In the genomic region with DNA sequence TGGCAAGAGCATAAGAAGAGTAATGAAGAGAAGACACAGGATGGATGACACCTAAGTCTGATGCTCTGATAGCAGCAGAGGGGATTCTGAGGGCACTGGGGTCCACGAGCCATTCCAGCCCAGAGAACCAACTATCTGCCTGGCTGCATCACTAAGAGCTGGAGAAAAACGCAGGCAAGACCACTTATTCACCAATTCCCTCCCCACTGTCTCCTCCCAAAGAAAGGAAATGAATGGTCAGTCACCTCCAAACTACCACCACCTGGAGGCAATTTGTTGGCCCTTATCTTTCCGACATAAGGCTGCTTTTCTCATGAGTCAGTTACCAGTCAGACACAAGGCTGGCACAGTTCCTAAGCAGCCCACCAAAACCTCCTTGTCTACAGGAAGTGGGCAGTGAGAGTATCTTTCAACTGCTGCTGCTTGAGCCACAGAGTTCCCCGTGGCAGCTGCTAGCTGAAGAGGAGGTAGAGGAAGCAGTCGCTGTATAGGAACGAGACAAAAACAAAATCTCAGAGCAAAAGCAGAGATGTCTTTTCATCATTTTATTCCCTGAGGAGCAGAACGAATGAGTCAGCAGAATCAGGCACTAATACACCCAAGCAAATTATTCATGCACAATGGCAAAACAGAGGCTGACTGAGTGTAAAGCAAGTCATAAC, we compare ENCODE assay signal across 8 cellular contexts.
DNase-seq lines count a peak whose midpoint lies in the region; ATAC-seq, FAIRE-seq and TF ChIP-seq lines count a peak whose summit lies in the region.

No MANE protein-coding gene starts in this region.

- DNase-seq in 8988T (peak; percentile 18), T1000 (lab: John Stamatoyannopoulos, UW) (peak; percentile 81), K562 (ENCODE audit: extremely low read depth in 1 of 4, low spot score in 3 of 4) (peak in 2 of 4 experiments; percentile 8 to 42), uterus (peak in 1 of 2 donors; percentile 58), D341Med (ENCODE audit: low spot score) (no peak)
- peak; percentile 17 to 85 (median 70) for DNase-seq in naive thymus-derived CD8-positive, alpha-beta T cell

- peak; percentile 38 for ATAC-seq in HG02610 (IDR thresholded peaks at IDR 0.05; ENCODE audit: unreplicated experiment)
- no peak for ATAC-seq in K562
- peak; percentile 98 to 99 for ATAC-seq in naive thymus-derived CD8-positive, alpha-beta T cell
- no peak for ATAC-seq in HG02852 (IDR thresholded peaks at IDR 0.05; ENCODE audit: unreplicated experiment)

- H3K27ac Mint-ChIP-seq in naive thymus-derived CD8-positive, alpha-beta T cell: peak overlapping the region; percentile 11 to 95 (median 76)

- H3K9me3 ChIP-seq in K562 (replicated peaks; ENCODE audit: control insufficient read depth, insufficient read depth, low read depth, low read length): no peaks in the 10 kb centered on the region
- no peaks in the 10 kb centered on the region for H3K9me3 ChIP-seq in uterus

- POLR2A ChIA-PET in K562 (lab: Yijun Ruan, JAX): interaction anchor here (0.6 kb wide), 1 partner anchor 629 kb away, joined by 4 read pairs; no protein-coding TSS in a partner anchor
- POLR2A ChIA-PET in naive thymus-derived CD8-positive, alpha-beta T cell (lab: Charles Lee): interaction anchor here (0.9 to 1.8 kb wide), 2 partner anchors 21 to 23 kb away, joined by 3 to 4 read pairs; no protein-coding TSS in a partner anchor

- peak overlapping the region; percentile 46; the same call in 1 of the 3 replicates for H3K27ac ChIP-seq in K562 (ENCODE audit: extremely low read depth, low read depth, low read length)
- peak overlapping the region; percentile 77 to 86 for H3K27ac ChIP-seq in uterus

- no TSS peak for BruUV-seq in K562 (replicated peaks; lab: Mats Ljungman, UMichigan)

- H3K4me3 Mint-ChIP-seq in naive thymus-derived CD8-positive, alpha-beta T cell: peak overlapping the region; percentile 40 to 73 (median 68)

- H3K79me2 ChIP-seq in K562 (ENCODE audit: control insufficient read depth, insufficient read depth, low read length): no peaks in the 10 kb centered on the region

- no peaks in the 10 kb centered on the region for H4K20me1 ChIP-seq in K562 (replicated peaks; ENCODE audit: control insufficient read depth, insufficient read depth, low read length)

- WGBS in K562 (ENCODE audit: insufficient coverage, low coverage, missing lambda C conversion rate): 20% methylated on average over 5 of the region's 7 CpGs

- peak; percentile 15 for FAIRE-seq in K562 (lab: Jason Lieb, UNC)

- H3K9me3 Mint-ChIP-seq in naive thymus-derived CD8-positive, alpha-beta T cell: no peaks in the 10 kb centered on the region

- intact Hi-C loops in K562 (cut with micrococcal nuclease) (no loop called here), uterus (cut with DNase I; ENCODE audit: low total_unique reads) (no loop called here)

- H3K4me1 ChIP-seq in K562 (replicated peaks in 1 of 2; ENCODE audit: control insufficient read depth in 2 of 2, insufficient read depth in 2 of 2, low read length in 2 of 2): peaks cover 0 to 16% of the 10 kb centered on the region in 2 experiments; a peak in 3 of 5 replicates
- peaks cover 13 to 22% of the 10 kb centered on the region in 2 donors for H3K4me1 ChIP-seq in uterus

- no peak for TF ChIP-seq EP300 in K562 (IDR thresholded peaks at IDR 0.05; ENCODE audit: low read length)

- H3K9me1 ChIP-seq in K562 (ENCODE audit: control insufficient read depth, insufficient read depth, low read length): peaks cover 3% of the 10 kb centered on the region

- TF ChIP-seq POLR2A in K562 (conservative IDR thresholded peaks at IDR 0.05): no peak
- TF ChIP-seq POLR2A in uterus (IDR thresholded peaks at IDR 0.05): no peak

- TF ChIP-seq CTCF in K562 (IDR thresholded peaks at IDR 0.05 in 2 of 3, conservative IDR thresholded peaks at IDR 0.05 in 1 of 3; ENCODE audit: insufficient read depth in 2 of 3, low read depth in 1 of 3, low read length in 3 of 3): no peak
- no peak for TF ChIP-seq CTCF in uterus (IDR thresholded peaks at IDR 0.05)

- no peak overlapping the region for H3K4me3 ChIP-seq in K562
- no peak overlapping the region for H3K4me3 ChIP-seq in uterus

- 0 out of 2 replicates have a peak overlapping the region, but pooled peaks have one; percentile 4 for H3K4me2 ChIP-seq in K562 (ENCODE audit: insufficient read depth, low read length)

- H3K27me3 Mint-ChIP-seq in naive thymus-derived CD8-positive, alpha-beta T cell: no peaks in the 10 kb centered on the region

- TF ChIP-seq RAD21 in K562 (CRISPR knock-in tag; conservative IDR thresholded peaks at IDR 0.05 in 1 of 2, IDR thresholded peaks at IDR 0.05 in 1 of 2): no peak

- in situ Hi-C loops in K562 (cut with MboI): no loop called here

- no peak overlapping the region for H3K9ac ChIP-seq in K562 (ENCODE audit: insufficient read depth in 1 of 2, low read depth in 2 of 2, low read length in 2 of 2)

- CTCF ChIA-PET in K562 (lab: Yijun Ruan, JAX; ENCODE audit: low intra/inter-chr PET ratio): no interaction called here

- H3K36me3 Mint-ChIP-seq in naive thymus-derived CD8-positive, alpha-beta T cell: peaks cover 4 to 32% (median 6%) of the 10 kb centered on the region in 3 donors

- H3K27me3 ChIP-seq in K562 (ENCODE audit: control insufficient read depth in 2 of 2, insufficient read depth in 2 of 2, low read length in 2 of 2) (no peaks in the 10 kb centered on the region), uterus (no peaks in the 10 kb centered on the region)

- H2AFZ ChIP-seq in K562 (ENCODE audit: low read depth, low read length): no peak overlapping the region

- H3K4me1 Mint-ChIP-seq in naive thymus-derived CD8-positive, alpha-beta T cell: peaks cover 40 to 76% (median 72%) of the 10 kb centered on the region in 4 donors

- 0 out of 3 replicates have a peak, but pooled peaks cover 3% of the 10 kb centered on the region for H3K36me3 ChIP-seq in K562 (ENCODE audit: control insufficient read depth, insufficient read depth, low read length)
- H3K36me3 ChIP-seq in uterus: no peaks in the 10 kb centered on the region

TF ChIP-seq in K562, 482 proteins besides CTCF, POLR2A, EP300 and RAD21 (continues in another document):
- TF ChIP-seq, protein P1, sequence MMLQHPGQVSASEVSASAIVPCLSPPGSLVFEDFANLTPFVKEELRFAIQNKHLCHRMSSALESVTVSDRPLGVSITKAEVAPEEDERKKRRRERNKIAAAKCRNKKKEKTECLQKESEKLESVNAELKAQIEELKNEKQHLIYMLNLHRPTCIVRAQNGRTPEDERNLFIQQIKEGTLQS (IDR thresholded peaks at IDR 0.05): 0 out of 2 replicates have a peak, but pooled peaks have one; percentile 11
- TF ChIP-seq, protein P1 (CRISPR knock-in tag; conservative IDR thresholded peaks at IDR 0.05): no peak
- TF ChIP-seq, protein P2, sequence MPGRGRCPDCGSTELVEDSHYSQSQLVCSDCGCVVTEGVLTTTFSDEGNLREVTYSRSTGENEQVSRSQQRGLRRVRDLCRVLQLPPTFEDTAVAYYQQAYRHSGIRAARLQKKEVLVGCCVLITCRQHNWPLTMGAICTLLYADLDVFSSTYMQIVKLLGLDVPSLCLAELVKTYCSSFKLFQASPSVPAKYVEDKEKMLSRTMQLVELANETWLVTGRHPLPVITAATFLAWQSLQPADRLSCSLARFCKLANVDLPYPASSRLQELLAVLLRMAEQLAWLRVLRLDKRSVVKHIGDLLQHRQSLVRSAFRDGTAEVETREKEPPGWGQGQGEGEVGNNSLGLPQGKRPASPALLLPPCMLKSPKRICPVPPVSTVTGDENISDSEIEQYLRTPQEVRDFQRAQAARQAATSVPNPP (IDR thresholded peaks at IDR 0.05; ENCODE audit: borderline replicate concordance, insufficient read depth, insufficient read length): no peak
- peak; percentile 82 for TF ChIP-seq MAFF (IDR thresholded peaks at IDR 0.05; ENCODE audit: low read length)
- TF ChIP-seq ZBTB1 (CRISPR knock-in tag; IDR thresholded peaks at IDR 0.05; ENCODE audit: borderline replicate concordance, low read depth): no peak
- no peak for TF ChIP-seq ZNF830 (CRISPR knock-in tag; IDR thresholded peaks at IDR 0.05)
- TF ChIP-seq MTF1 (CRISPR knock-in tag; IDR thresholded peaks at IDR 0.05; ENCODE audit: borderline replicate concordance): no peak
- TF ChIP-seq, protein P3, sequence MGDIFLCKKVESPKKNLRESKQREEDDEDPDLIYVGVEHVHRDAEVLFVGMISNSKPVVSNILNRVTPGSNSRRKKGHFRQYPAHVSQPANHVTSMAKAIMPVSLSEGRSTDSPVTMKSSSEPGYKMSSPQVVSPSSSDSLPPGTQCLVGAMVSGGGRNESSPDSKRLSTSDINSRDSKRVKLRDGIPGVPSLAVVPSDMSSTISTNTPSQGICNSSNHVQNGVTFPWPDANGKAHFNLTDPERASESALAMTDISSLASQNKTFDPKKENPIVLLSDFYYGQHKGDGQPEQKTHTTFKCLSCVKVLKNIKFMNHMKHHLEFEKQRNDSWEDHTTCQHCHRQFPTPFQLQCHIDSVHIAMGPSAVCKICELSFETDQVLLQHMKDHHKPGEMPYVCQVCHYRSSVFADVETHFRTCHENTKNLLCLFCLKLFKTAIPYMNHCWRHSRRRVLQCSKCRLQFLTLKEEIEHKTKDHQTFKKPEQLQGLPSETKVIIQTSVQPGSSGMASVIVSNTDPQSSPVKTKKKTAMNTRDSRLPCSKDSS (IDR thresholded peaks at IDR 0.05; ENCODE audit: low read depth, partially characterized antibody): no peak
- peak; percentile 29; the same call in 1 of the 2 replicates for TF ChIP-seq NFE2L1 (tag; IDR thresholded peaks at IDR 0.05; ENCODE audit: borderline replicate concordance, low read depth)
- TF ChIP-seq SRSF7 (optimal IDR thresholded peaks at IDR 0.05; ENCODE audit: low read depth, low read length): no peak
- no peak for TF ChIP-seq RBM15 (IDR thresholded peaks at IDR 0.05; ENCODE audit: insufficient read depth, low read length)
- peak; percentile 71 for TF ChIP-seq NFIC (IDR thresholded peaks at IDR 0.05)
- no peak for TF ChIP-seq KDM2B (CRISPR knock-in tag; IDR thresholded peaks at IDR 0.05)
- TF ChIP-seq FOSL1 (tag; conservative IDR thresholded peaks at IDR 0.05): peak; percentile 89
- peak; percentile 45; the same call in 1 of the 2 replicates for TF ChIP-seq DPF2 (IDR thresholded peaks at IDR 0.05)

Comparison
In these comparisons a context has a peak if more than half of its experiments do, and no peak if none do; other contexts are left out.
1. ATAC-seq: peak in HG02610 (single experiment) and naive thymus-derived CD8-positive, alpha-beta T cell (2 of 2); none in K562 (single experiment) and HG02852 (single experiment).